Comparison of ENCODE assay signal across 28 cellular contexts in the genomic region with DNA sequence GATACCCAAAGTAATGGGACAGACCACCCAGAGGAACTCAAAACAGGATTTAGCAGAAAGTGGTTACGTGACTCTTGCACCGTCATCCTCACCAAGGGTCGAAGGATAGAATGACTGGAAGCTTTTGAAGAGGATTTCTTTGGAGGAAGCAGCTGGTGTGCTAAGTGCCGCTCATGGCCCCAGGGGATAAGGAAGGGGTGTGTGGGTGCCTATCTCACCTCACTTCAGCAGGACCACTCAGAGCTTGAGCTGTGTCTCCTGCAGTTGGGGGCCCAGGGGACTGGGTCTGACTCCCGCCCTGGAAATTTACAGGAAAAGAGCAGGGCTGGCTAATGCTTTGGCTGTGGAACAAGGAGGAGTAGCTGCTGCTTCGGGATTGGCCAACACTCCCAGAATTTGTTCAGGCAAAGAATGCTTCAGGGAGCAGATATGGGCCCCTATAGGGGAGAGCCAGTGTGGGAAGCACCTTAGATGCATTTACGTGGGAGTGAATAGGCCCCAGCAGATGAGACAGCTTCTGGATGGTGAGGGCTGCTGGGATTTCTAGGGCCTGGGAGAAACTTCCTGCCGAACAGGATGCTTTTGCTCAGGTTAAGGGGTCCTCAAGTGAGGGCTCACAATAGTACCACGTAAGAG. TPM values are rescaled to one million over a fixed set of nuclear protein-coding genes. Genes with fewer than 3 reads are reported as not detected.
A peak's percentile ranks its signal among the peaks of the same experiment; 100 is the strongest.
DNase-seq lines count a peak whose midpoint lies in the region; ATAC-seq lines count a peak whose summit lies in the region.
"Had no signal": no experiment of that assay in that cellular context is flagged by ENCODE, and none has a peak within 500 bp of the region (broad histone marks: within the 10 kb centered on the region; RNA-seq: fewer than 3 reads in every experiment).

No MANE protein-coding gene starts in this region.

- no peaks in the 10 kb centered on the region for H4K20me1 ChIP-seq in GM23248 (ENCODE audit: insufficient read depth)

- H3K4me1 ChIP-seq in adipocyte (ENCODE audit: control insufficient read depth, insufficient read depth, low read length) (peaks cover 47% of the 10 kb centered on the region), mesendoderm (ENCODE audit: control insufficient read depth, low read depth, low read length) (no peaks in the 10 kb centered on the region), GM23248 (ENCODE audit: insufficient read depth) (peaks cover 36% of the 10 kb centered on the region)
- H3K4me1 ChIP-seq: Peyer's patch, right lobe of liver, vagina had no signal

- no peak overlapping the region for H4K5ac ChIP-seq in mesendoderm (ENCODE audit: low read length)

- H3K27ac ChIP-seq in mesendoderm (ENCODE audit: low read depth, low read length), result no peak overlapping the region
- H3K27ac ChIP-seq in GM23248, result no peak overlapping the region
- H3K27ac ChIP-seq: coronary artery, Peyer's patch, right lobe of liver, thoracic aorta, vagina had no signal

- H3K36me3 ChIP-seq in adipocyte (ENCODE audit: control insufficient read depth, insufficient read depth, low read length, severe bottlenecking), result no peaks in the 10 kb centered on the region
- no peaks in the 10 kb centered on the region for H3K36me3 ChIP-seq in mesendoderm (ENCODE audit: control insufficient read depth, insufficient read depth, low read length)
- H3K36me3 ChIP-seq in GM23248 (ENCODE audit: low read depth), result no peaks in the 10 kb centered on the region
- H3K36me3 ChIP-seq: Peyer's patch, right lobe of liver, thoracic aorta, vagina had no signal

- no peak overlapping the region for H2AK5ac ChIP-seq in mesendoderm (ENCODE audit: low read length)

- H3K4me3 ChIP-seq in adipocyte (ENCODE audit: low read length), result no peak overlapping the region
- no peak overlapping the region for H3K4me3 ChIP-seq in mesendoderm (ENCODE audit: low read length)
- no peak overlapping the region for H3K4me3 ChIP-seq in GM23248
- H3K4me3 ChIP-seq: coronary artery, Peyer's patch, right lobe of liver, thoracic aorta, vagina had no signal

- H3K27me3 ChIP-seq in adipocyte (replicated peaks; ENCODE audit: control insufficient read depth, insufficient read depth, low read length) (no peaks in the 10 kb centered on the region), mesendoderm (ENCODE audit: insufficient read depth, low read length, poor library complexity) (no peaks in the 10 kb centered on the region), GM23248 (replicated peaks; ENCODE audit: insufficient read depth) (no peaks in the 10 kb centered on the region)
- H3K27me3 ChIP-seq: Peyer's patch, right lobe of liver, vagina had no signal

- H3K56ac ChIP-seq in mesendoderm (ENCODE audit: low read length), result no peak overlapping the region

- no peak overlapping the region for H4K8ac ChIP-seq in mesendoderm (ENCODE audit: low read depth, low read length)

- in situ Hi-C loops in GM23248 (cut with MboI), result no loop called here

- H3K9me2 ChIP-seq in GM23248 (ENCODE audit: insufficient read depth), result no peaks in the 10 kb centered on the region

- H3K79me2 ChIP-seq in mesendoderm (ENCODE audit: control insufficient read depth, insufficient read depth, low read length), result no peaks in the 10 kb centered on the region
- H3K79me2 ChIP-seq in GM23248 (ENCODE audit: insufficient read depth), result no peaks in the 10 kb centered on the region

- no peak overlapping the region for H3K4ac ChIP-seq in mesendoderm (ENCODE audit: low read depth, low read length)

- H2BK120ac ChIP-seq in mesendoderm (ENCODE audit: low read depth, low read length), result no peak overlapping the region

- no peak overlapping the region for H3K23ac ChIP-seq in mesendoderm (ENCODE audit: low read length)

- H3K18ac ChIP-seq in mesendoderm (ENCODE audit: low read length), result no peak overlapping the region

- no peak overlapping the region for H2BK15ac ChIP-seq in mesendoderm (replicated peaks; ENCODE audit: low read depth)

- H3K4me2 ChIP-seq in mesendoderm (ENCODE audit: low read length), result no peak overlapping the region
- no peak overlapping the region for H3K4me2 ChIP-seq in GM23248 (ENCODE audit: unreplicated experiment)

- no peak for ATAC-seq in GM19035 (IDR thresholded peaks at IDR 0.05; ENCODE audit: unreplicated experiment)
- ATAC-seq: effector memory CD8-positive, alpha-beta T cell; left ventricle myocardium superior; right lobe of liver; stimulated activated naive CD8-positive, alpha-beta T cell treated with anti-CD3 and anti-CD28 coated beads, Interleukin-15, Interleukin-2, amounts not matched to agents 100 U/mL and 50 U/mL, for 24 hours had no signal

- no peaks in the 10 kb centered on the region for H3K79me1 ChIP-seq in mesendoderm (ENCODE audit: low read length)

- H3K9ac ChIP-seq in adipocyte (ENCODE audit: low read length) (peak overlapping the region; percentile 41), mesendoderm (ENCODE audit: low read length) (no peak overlapping the region), GM23248 (no peak overlapping the region)

- H2AFZ ChIP-seq in GM23248, result no peak overlapping the region

- H2BK5ac ChIP-seq in mesendoderm (ENCODE audit: low read length), result no peak overlapping the region

- DNase-seq in D341Med (ENCODE audit: low spot score) (peak; percentile 76), NCI-H226 (peak; percentile 67), adipocyte (ENCODE audit: low read depth) (no peak), mesendoderm (peak; percentile 2), 8988T (no peak), GM23248 (no peak), SHP77 (lab: John Stamatoyannopoulos, UW) (no peak)
- DNase-seq: activated CD4-positive, alpha-beta T cell treated with anti-CD3 and anti-CD28 coated beads, Interleukin-2, amount 10 ng/mL, durations not matched to agents 24 days and 14 days; activated naive CD4-positive, alpha-beta T cell treated with Interleukin-2 at 50 U/mL for 16 hours; activated T-cell treated with anti-CD3 and anti-CD28 coated beads, Interleukin-2, amount 50 U/mL, for 48 hours; amygdala; effector memory CD8-positive, alpha-beta T cell; HFFc6; hypothalamus; left ventricle myocardium superior; NCI-H1694; NCI-H446; nephron progenitor cell; Peyer's patch; posterior cingulate gyrus; right lobe of liver; stimulated activated naive CD8-positive, alpha-beta T cell treated with anti-CD3 and anti-CD28 coated beads, Interleukin-15, Interleukin-2, amounts not matched to agents 100 U/mL and 50 U/mL, for 24 hours had no signal

- WGBS in mesendoderm (ENCODE audit: extremely low coverage, insufficient coverage, low lambda C conversion rate), result no CpG with 5 or more reads among the region's 9 CpGs
- WGBS in GM23248 (ENCODE audit: low coverage in 1 of 2, low lambda C conversion rate in 2 of 2, missing lambda C conversion rate in 2 of 2), 2 experiments, result 77 to 83% methylated on average over 9 of the region's 9 CpGs

- H3F3A ChIP-seq in GM23248 (ENCODE audit: insufficient read depth), result peaks cover 17% of the 10 kb centered on the region

- H3K9me3 ChIP-seq in adipocyte (ENCODE audit: control insufficient read depth, low read length) (no peaks in the 10 kb centered on the region), GM23248 (ENCODE audit: low read depth) (no peaks in the 10 kb centered on the region)
- H3K9me3 ChIP-seq: Peyer's patch, right lobe of liver, thoracic aorta, vagina had no signal

RNA-seq across cellular contexts. Expression of a gene that starts 29.0 kb away (rescaled TPM):
- 311 TPM for polyA plus RNA-seq in mesendoderm (2013, experiment 1 of 2)
- polyA plus RNA-seq in mesendoderm (2013, experiment 2 of 2), result 314 TPM
- total RNA-seq in GM23248 (2014; rRNA removed; shearing (Covaris generic)), result 122 and 130 TPM in 2 replicates
- 282 and 288 TPM in 2 replicates for polyA plus RNA-seq in GM23248 (2016; fragmentation: Nextera tagmentation; extraction: Ambion mirVana)

RNA-seq across cellular contexts. Expression of a gene that starts 29.3 kb away (rescaled TPM):
- polyA plus RNA-seq in mesendoderm (2013, experiment 1 of 2), result 0.03 TPM
- 0.07 TPM for polyA plus RNA-seq in mesendoderm (2013, experiment 2 of 2)
- not detected in 2 replicates for total RNA-seq in GM23248 (2014; rRNA removed; shearing (Covaris generic))
- not detected in 2 replicates for polyA plus RNA-seq in GM23248 (2016; fragmentation: Nextera tagmentation; extraction: Ambion mirVana)
- total RNA-seq: activated CD4-positive, alpha-beta T cell treated with anti-CD3 and anti-CD28 coated beads, Interleukin-2, amount 10 ng/mL, durations not matched to agents 24 days and 14 days; HFFc6; mononuclear cell had no signal
- polyA plus RNA-seq: AG04450 had no signal

RNA-seq across cellular contexts. Expression of a gene that starts 45.2 kb away (rescaled TPM):
- 5.3 TPM for polyA plus RNA-seq in mesendoderm (2013, experiment 1 of 2)
- polyA plus RNA-seq in mesendoderm (2013, experiment 2 of 2), result 5.3 TPM
- total RNA-seq in GM23248 (2014; rRNA removed; shearing (Covaris generic)), result 2.9 and 9.9 TPM in 2 replicates
- 4.4 and 4.5 TPM in 2 replicates for polyA plus RNA-seq in GM23248 (2016; fragmentation: Nextera tagmentation; extraction: Ambion mirVana)

Comparison
In these comparisons a context has a peak if more than half of its experiments do, and no peak if none do; other contexts are left out.
1. DNase-seq: peak in D341Med (single experiment), NCI-H226 (single experiment) and mesendoderm (single experiment); none in adipocyte (single experiment), 8988T (single experiment), GM23248 (single experiment) and SHP77 (0 of 2).